Comparison of ENCODE assay signal across 12 cellular contexts in the genomic region with DNA sequence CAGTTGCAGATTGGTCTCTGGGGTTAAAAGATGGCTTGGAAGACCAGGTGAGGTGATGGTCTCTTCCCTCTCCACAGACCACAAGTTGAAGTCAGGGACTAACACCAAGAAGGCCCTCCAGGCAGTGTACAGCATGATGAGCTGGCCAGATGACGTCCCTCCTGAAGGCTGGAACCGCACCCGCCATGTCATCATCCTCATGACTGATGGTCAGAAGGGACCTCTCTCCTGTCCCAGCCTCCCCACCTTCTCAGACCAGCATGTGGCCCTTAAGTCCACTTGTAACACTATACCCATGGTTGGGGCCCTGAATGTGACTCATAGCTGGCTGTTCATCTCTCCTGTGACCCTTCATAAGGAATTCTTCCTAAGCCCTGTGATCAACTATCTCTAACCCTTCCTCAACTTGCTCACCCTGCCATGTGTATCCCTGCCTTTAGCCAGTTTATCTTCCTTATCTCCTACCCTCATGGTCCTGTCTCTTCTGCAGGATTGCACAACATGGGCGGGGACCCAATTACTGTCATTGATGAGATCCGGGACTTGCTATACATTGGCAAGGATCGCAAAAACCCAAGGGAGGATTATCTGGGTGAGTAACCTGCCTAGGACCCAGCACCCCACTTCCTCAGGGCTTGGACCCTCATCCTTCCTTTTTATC. TPM values are rescaled to one million over a fixed set of nuclear protein-coding genes. Genes with fewer than 3 reads are reported as not detected.
DNase-seq lines count a peak whose midpoint lies in the region; ATAC-seq and TF ChIP-seq lines count a peak whose summit lies in the region.
"Had no signal": no experiment of that assay in that cellular context is flagged by ENCODE, and none has a peak within 500 bp of the region (broad histone marks: within the 10 kb centered on the region; RNA-seq: fewer than 3 reads in every experiment).

No MANE protein-coding gene starts in this region.

- no peaks in the 10 kb centered on the region for H3K27me3 ChIP-seq in Caco-2 (replicated peaks; ENCODE audit: control insufficient read depth, insufficient read depth, low read length)

- CTCF ChIA-PET in Caco-2 (lab: Charles Lee) (interaction anchor here (0.6 kb wide), 1 partner anchor 85 kb away, joined by 4 read pairs; no protein-coding TSS in a partner anchor), WTC11 (lab: Charles Lee) (no interaction called here)

- H3K36me3 Mint-ChIP-seq in Caco-2 (ENCODE audit: insufficient read depth, unreplicated experiment) (peaks cover 39% of the 10 kb centered on the region), WTC11 (peaks cover 21% of the 10 kb centered on the region)

- no peaks in the 10 kb centered on the region for H3K9me3 ChIP-seq in Caco-2

- peaks cover 32% of the 10 kb centered on the region for H3K4me1 ChIP-seq in Caco-2

- no TSS peak for BruUV-seq in Caco-2 (replicated peaks; lab: Mats Ljungman, UMichigan)

- no peak for DNase-seq in Caco-2
- DNase-seq in NCI-H460 (ENCODE audit: extremely low read depth, low read depth) = peak; percentile 18
- peak; percentile 27 for DNase-seq in fibroblast of the conjunctiva (ENCODE audit: low read depth)
- no peak for DNase-seq in SHP77 treated with DMSO at 0.1 percent for 48 hours (lab: John Stamatoyannopoulos, UW)
- DNase-seq in foreskin melanocyte = no peak
- DNase-seq in WTC11 (ENCODE audit: low spot score) = no peak
- DNase-seq: activated CD4-positive, alpha-beta T cell treated with anti-CD3 and anti-CD28 coated beads, Interleukin-2, amount 10 ng/mL, durations not matched to agents 24 days and 14 days; AML-193; effector memory CD4-positive, alpha-beta T cell; immature natural killer cell; Right ventricle myocardium superior had no signal

- H3K36me3 ChIP-seq in Caco-2 (ENCODE audit: control insufficient read depth, insufficient read depth, low read length) = peaks cover 7% of the 10 kb centered on the region

- POLR2A ChIA-PET in Caco-2 (lab: Charles Lee) (interaction anchor here (0.5 kb wide), 1 partner anchor 197 kb away, joined by 4 read pairs; no protein-coding TSS in a partner anchor), WTC11 (lab: Charles Lee) (interaction anchor here (1.1 kb wide), 1 partner anchor 179 kb away, joined by 4 read pairs; no protein-coding TSS in a partner anchor)

- H3K9me3 Mint-ChIP-seq in Caco-2 (ENCODE audit: unreplicated experiment) = no peaks in the 10 kb centered on the region
- no peaks in the 10 kb centered on the region for H3K9me3 Mint-ChIP-seq in WTC11
- H3K9me3 Mint-ChIP-seq: activated CD4-positive, alpha-beta T cell treated with anti-CD3 and anti-CD28 coated beads, Interleukin-2, amount 10 ng/mL, durations not matched to agents 24 days and 14 days; immature natural killer cell had no signal

- intact Hi-C loops in Caco-2 (cut with micrococcal nuclease; ENCODE audit: unreplicated experiment) = no loop called here

- peak overlapping the region; percentile 14 for H3K4me3 Mint-ChIP-seq in Caco-2 (ENCODE audit: unreplicated experiment)
- H3K4me3 Mint-ChIP-seq in WTC11 = no peak overlapping the region
- H3K4me3 Mint-ChIP-seq: activated CD4-positive, alpha-beta T cell treated with anti-CD3 and anti-CD28 coated beads, Interleukin-2, amount 10 ng/mL, durations not matched to agents 24 days and 14 days; activated naive CD8-positive, alpha-beta T cell; immature natural killer cell had no signal

- no peaks in the 10 kb centered on the region for H3K27me3 Mint-ChIP-seq in Caco-2 (ENCODE audit: insufficient read depth, unreplicated experiment)
- H3K27me3 Mint-ChIP-seq in WTC11 (ENCODE audit: low read depth) = peaks cover 45% of the 10 kb centered on the region
- H3K27me3 Mint-ChIP-seq: activated CD4-positive, alpha-beta T cell treated with anti-CD3 and anti-CD28 coated beads, Interleukin-2, amount 10 ng/mL, durations not matched to agents 24 days and 14 days; activated naive CD8-positive, alpha-beta T cell had no signal

- H3K27ac Mint-ChIP-seq in Caco-2 (ENCODE audit: unreplicated experiment) (peak overlapping the region; percentile 94), WTC11 (no peak overlapping the region)
- H3K27ac Mint-ChIP-seq: activated CD4-positive, alpha-beta T cell treated with anti-CD3 and anti-CD28 coated beads, Interleukin-2, amount 10 ng/mL, durations not matched to agents 24 days and 14 days; activated naive CD8-positive, alpha-beta T cell had no signal

- no peak for TF ChIP-seq CTCF in Caco-2 (IDR thresholded peaks at IDR 0.05; ENCODE audit: insufficient read depth in 1 of 2, low read depth in 1 of 2, low read length in 1 of 2, severe bottlenecking in 1 of 2, unreplicated experiment in 1 of 2)
- TF ChIP-seq CTCF in WTC11 (IDR thresholded peaks at IDR 0.05) = no peak

- H3K4me3 ChIP-seq in Caco-2 (ENCODE audit: low read depth, low read length) = no peak overlapping the region

- peaks cover 45% of the 10 kb centered on the region for H3K4me1 Mint-ChIP-seq in Caco-2 (ENCODE audit: low read depth, unreplicated experiment)
- H3K4me1 Mint-ChIP-seq in WTC11 = peaks cover 4% of the 10 kb centered on the region; the same call in 1 of the 2 replicates

- ATAC-seq in WTC11 = no peak

TF ChIP-seq in WTC11, 78 proteins besides CTCF, POLR2A, EP300 and RAD21 (continues in another document):
- TF ChIP-seq, protein P1, sequence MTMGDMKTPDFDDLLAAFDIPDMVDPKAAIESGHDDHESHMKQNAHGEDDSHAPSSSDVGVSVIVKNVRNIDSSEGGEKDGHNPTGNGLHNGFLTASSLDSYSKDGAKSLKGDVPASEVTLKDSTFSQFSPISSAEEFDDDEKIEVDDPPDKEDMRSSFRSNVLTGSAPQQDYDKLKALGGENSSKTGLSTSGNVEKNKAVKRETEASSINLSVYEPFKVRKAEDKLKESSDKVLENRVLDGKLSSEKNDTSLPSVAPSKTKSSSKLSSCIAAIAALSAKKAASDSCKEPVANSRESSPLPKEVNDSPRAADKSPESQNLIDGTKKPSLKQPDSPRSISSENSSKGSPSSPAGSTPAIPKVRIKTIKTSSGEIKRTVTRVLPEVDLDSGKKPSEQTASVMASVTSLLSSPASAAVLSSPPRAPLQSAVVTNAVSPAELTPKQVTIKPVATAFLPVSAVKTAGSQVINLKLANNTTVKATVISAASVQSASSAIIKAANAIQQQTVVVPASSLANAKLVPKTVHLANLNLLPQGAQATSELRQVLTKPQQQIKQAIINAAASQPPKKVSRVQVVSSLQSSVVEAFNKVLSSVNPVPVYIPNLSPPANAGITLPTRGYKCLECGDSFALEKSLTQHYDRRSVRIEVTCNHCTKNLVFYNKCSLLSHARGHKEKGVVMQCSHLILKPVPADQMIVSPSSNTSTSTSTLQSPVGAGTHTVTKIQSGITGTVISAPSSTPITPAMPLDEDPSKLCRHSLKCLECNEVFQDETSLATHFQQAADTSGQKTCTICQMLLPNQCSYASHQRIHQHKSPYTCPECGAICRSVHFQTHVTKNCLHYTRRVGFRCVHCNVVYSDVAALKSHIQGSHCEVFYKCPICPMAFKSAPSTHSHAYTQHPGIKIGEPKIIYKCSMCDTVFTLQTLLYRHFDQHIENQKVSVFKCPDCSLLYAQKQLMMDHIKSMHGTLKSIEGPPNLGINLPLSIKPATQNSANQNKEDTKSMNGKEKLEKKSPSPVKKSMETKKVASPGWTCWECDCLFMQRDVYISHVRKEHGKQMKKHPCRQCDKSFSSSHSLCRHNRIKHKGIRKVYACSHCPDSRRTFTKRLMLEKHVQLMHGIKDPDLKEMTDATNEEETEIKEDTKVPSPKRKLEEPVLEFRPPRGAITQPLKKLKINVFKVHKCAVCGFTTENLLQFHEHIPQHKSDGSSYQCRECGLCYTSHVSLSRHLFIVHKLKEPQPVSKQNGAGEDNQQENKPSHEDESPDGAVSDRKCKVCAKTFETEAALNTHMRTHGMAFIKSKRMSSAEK (CRISPR knock-in tag; IDR thresholded peaks at IDR 0.05; ENCODE audit: borderline replicate concordance) = no peak
- TF ChIP-seq ZNF263 (CRISPR knock-in tag; IDR thresholded peaks at IDR 0.05; ENCODE audit: low read depth) (no peak), CBFB (CRISPR knock-in tag; IDR thresholded peaks at IDR 0.05; ENCODE audit: low read depth) (no peak), ZNF317 (CRISPR knock-in tag; IDR thresholded peaks at IDR 0.05; ENCODE audit: borderline replicate concordance, low read depth) (no peak), SP1 (CRISPR knock-in tag; conservative IDR thresholded peaks at IDR 0.05) (no peak)
- TF ChIP-seq, protein P2, sequence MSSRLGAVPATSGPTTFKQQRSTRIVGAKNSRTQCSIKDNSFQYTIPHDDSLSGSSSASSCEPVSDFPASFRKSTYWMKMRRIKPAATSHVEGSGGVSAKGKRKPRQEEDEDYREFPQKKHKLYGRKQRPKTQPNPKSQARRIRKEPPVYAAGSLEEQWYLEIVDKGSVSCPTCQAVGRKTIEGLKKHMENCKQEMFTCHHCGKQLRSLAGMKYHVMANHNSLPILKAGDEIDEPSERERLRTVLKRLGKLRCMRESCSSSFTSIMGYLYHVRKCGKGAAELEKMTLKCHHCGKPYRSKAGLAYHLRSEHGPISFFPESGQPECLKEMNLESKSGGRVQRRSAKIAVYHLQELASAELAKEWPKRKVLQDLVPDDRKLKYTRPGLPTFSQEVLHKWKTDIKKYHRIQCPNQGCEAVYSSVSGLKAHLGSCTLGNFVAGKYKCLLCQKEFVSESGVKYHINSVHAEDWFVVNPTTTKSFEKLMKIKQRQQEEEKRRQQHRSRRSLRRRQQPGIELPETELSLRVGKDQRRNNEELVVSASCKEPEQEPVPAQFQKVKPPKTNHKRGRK (CRISPR knock-in tag; IDR thresholded peaks at IDR 0.05; ENCODE audit: borderline replicate concordance) = no peak

RNA-seq across cellular contexts. Expression of a gene that starts 3.0 kb away (rescaled TPM):
- total RNA-seq in Caco-2 (2022) (31.0 and 32.1 TPM in 2 replicates), WTC11 (2021) (1.4 to 2.7 TPM (median 1.4 TPM) in 3 replicates)
- not detected in 2 replicates for total RNA-seq in NCI-H460 (2014; rRNA removed; shearing (Covaris generic))
- not detected in 2 replicates for polyA plus RNA-seq in NCI-H460 (2014; cell fraction: nucleus; rRNA removed)
- total RNA-seq: activated CD4-positive, alpha-beta T cell treated with anti-CD3 and anti-CD28 coated beads, Interleukin-2, amount 10 ng/mL, durations not matched to agents 24 days and 14 days had no signal

RNA-seq across cellular contexts. Expression of a gene that starts 9.9 kb away (rescaled TPM):
- 75.3 and 82.0 TPM in 2 replicates for total RNA-seq in Caco-2 (2022)
- total RNA-seq in NCI-H460 (2014; rRNA removed; shearing (Covaris generic)) = 105 and 108 TPM in 2 replicates
- 75.4 and 89.0 TPM in 2 replicates for polyA plus RNA-seq in NCI-H460 (2014; cell fraction: nucleus; rRNA removed)
- total RNA-seq in WTC11 (2021) = 73.8 to 88.7 TPM (median 79.0 TPM) in 3 replicates

RNA-seq across cellular contexts. Expression of a gene that starts 10.1 kb away (rescaled TPM):
- total RNA-seq in Caco-2 (2022) (70.0 and 77.9 TPM in 2 replicates), WTC11 (2021) (80.0 to 84.0 TPM (median 81.8 TPM) in 3 replicates)
- 22.1 and 24.1 TPM in 2 replicates for total RNA-seq in NCI-H460 (2014; rRNA removed; shearing (Covaris generic))
- 79.8 and 87.7 TPM in 2 replicates for polyA plus RNA-seq in NCI-H460 (2014; cell fraction: nucleus; rRNA removed)

RNA-seq across cellular contexts. Expression of a gene that starts 21.4 kb away (rescaled TPM):
- 4.8 and 4.9 TPM in 2 replicates for total RNA-seq in Caco-2 (2022)
- 0.20 and 0.69 TPM in 2 replicates for total RNA-seq in NCI-H460 (2014; rRNA removed; shearing (Covaris generic))
- polyA plus RNA-seq in NCI-H460 (2014; cell fraction: nucleus; rRNA removed) = not detected in 2 replicates
- total RNA-seq in WTC11 (2021) = 1.3 TPM in 3 replicates

RNA-seq across cellular contexts. Expression of a gene that starts 23.1 kb away (rescaled TPM):
- total RNA-seq in Caco-2 (2022) (22.4 and 23.7 TPM in 2 replicates), WTC11 (2021) (13.8 to 16.5 TPM (median 15.7 TPM) in 3 replicates)
- total RNA-seq in NCI-H460 (2014; rRNA removed; shearing (Covaris generic)) = 19.4 and 21.1 TPM in 2 replicates
- polyA plus RNA-seq in NCI-H460 (2014; cell fraction: nucleus; rRNA removed) = 53.4 and 70.9 TPM in 2 replicates

Comparison
In these comparisons a context has a peak if more than half of its experiments do, and no peak if none do; other contexts are left out.
1. DNase-seq: peak in NCI-H460 (single experiment) and fibroblast of the conjunctiva (single experiment); none in Caco-2 (0 of 2), SHP77 treated with DMSO at 0.1 percent for 48 hours (single experiment), foreskin melanocyte (single experiment) and WTC11 (single experiment).